In the genomic region with DNA sequence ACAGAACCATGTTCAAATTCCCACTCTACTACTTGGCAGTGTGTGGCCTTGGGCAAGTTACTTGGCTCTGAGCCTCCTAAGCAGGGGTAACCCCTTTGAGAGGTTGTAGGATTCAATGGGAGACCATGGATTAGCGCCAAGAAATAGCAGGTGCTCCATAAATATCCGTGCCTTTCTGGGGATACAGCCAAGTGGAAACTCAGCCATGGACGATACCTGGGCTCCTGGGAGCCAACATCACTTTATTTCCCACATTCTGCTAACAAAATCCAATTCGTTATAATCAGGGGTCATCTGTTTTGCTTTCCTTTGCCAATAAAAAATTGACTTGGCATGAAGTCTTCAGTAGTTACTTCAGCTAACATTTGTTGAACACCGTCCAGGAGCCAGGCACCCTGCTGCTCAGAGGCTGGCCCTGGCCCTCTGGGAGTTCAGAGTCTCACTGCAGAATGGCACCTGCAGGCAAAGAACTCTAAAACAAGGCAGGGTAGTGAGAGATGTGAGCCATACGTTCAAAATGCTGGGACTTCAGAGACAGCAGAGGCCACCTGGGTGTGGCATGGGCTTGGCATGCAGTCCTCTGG, we compare ENCODE assay signal across 15 cellular contexts. TPM values are rescaled to one million over a fixed set of nuclear protein-coding genes. Genes with fewer than 3 reads are reported as not detected.
DNase-seq lines count a peak whose midpoint lies in the region; ATAC-seq, FAIRE-seq and TF ChIP-seq lines count a peak whose summit lies in the region.
"Had no signal": no experiment of that assay in that cellular context is flagged by ENCODE, and none has a peak within 500 bp of the region (broad histone marks: within the 10 kb centered on the region; RNA-seq: fewer than 3 reads in every experiment).

No MANE protein-coding gene starts in this region.

- ATAC-seq in Right ventricle myocardium superior (ENCODE audit: poor library complexity) (peak; percentile 70), upper lobe of right lung (no peak), HG02852 (IDR thresholded peaks at IDR 0.05; ENCODE audit: unreplicated experiment) (no peak)
- ATAC-seq: activated naive CD4-positive, alpha-beta T cell treated with anti-CD3 and anti-CD28 coated beads, Interleukin-2, amount 50 U/mL, for 72 hours; foreskin keratinocyte had no signal

- FAIRE-seq in GM12892 (lab: Jason Lieb, UNC) = no peak

- TF ChIP-seq CTCF in right atrium auricular region (IDR thresholded peaks at IDR 0.05) = no peak
- TF ChIP-seq CTCF in Peyer's patch (IDR thresholded peaks at IDR 0.05) = no peak
- no peak for TF ChIP-seq CTCF in upper lobe of right lung (IDR thresholded peaks at IDR 0.05)

- H3K9me3 ChIP-seq in right atrium auricular region = no peaks in the 10 kb centered on the region
- no peaks in the 10 kb centered on the region for H3K9me3 ChIP-seq in Peyer's patch
- no peaks in the 10 kb centered on the region for H3K9me3 ChIP-seq in upper lobe of right lung

- H3K36me3 ChIP-seq in right atrium auricular region = no peaks in the 10 kb centered on the region
- no peaks in the 10 kb centered on the region for H3K36me3 ChIP-seq in Peyer's patch
- no peaks in the 10 kb centered on the region for H3K36me3 ChIP-seq in upper lobe of right lung

- peaks cover 0 to 2% of the 10 kb centered on the region in 2 donors for H3K4me1 ChIP-seq in right atrium auricular region
- H3K4me1 ChIP-seq in Peyer's patch = peaks cover 0 to 2% (median 0%) of the 10 kb centered on the region in 4 donors
- H3K4me1 ChIP-seq in upper lobe of right lung = no peaks in the 10 kb centered on the region
- H3K4me1 ChIP-seq: foreskin keratinocyte had no signal

- peak; percentile 34 for DNase-seq in Right ventricle myocardium superior
- no peak for DNase-seq in right atrium auricular region (ENCODE audit: low spot score)
- peak; percentile 89 for DNase-seq in NCI-H2029 (lab: John Stamatoyannopoulos, UW)
- peak in 2 of 3 donors; percentile 58 to 60 for DNase-seq in Peyer's patch
- DNase-seq in upper lobe of right lung = no peak
- DNase-seq in iPS-NIHi7 (ENCODE audit: extremely low spot score) = no peak
- no peak for DNase-seq in GM12892 (ENCODE audit: insufficient read length)
- DNase-seq: caudate nucleus, foreskin keratinocyte, HCEC 1CT, mesendoderm had no signal

- intact Hi-C loops in Right ventricle myocardium superior (cut with DNase I) = no loop called here
- intact Hi-C loops in upper lobe of right lung (cut with DNase I) = no loop called here

- H3K27me3 ChIP-seq in right atrium auricular region = no peaks in the 10 kb centered on the region
- no peaks in the 10 kb centered on the region for H3K27me3 ChIP-seq in Peyer's patch
- H3K27me3 ChIP-seq in upper lobe of right lung = no peaks in the 10 kb centered on the region
- H3K27me3 ChIP-seq: foreskin keratinocyte had no signal

- no peak overlapping the region for H3K4me3 ChIP-seq in right atrium auricular region
- no peak overlapping the region for H3K4me3 ChIP-seq in Peyer's patch
- no peak overlapping the region for H3K4me3 ChIP-seq in upper lobe of right lung
- H3K4me3 ChIP-seq: smooth muscle cell had no signal

- H3K27ac ChIP-seq in right atrium auricular region (no peak overlapping the region), Peyer's patch (peak overlapping the region in 2 of 4 donors; percentile 48 to 61), upper lobe of right lung (peak overlapping the region; percentile 6)
- H3K27ac ChIP-seq: foreskin keratinocyte had no signal

- TF ChIP-seq POLR2A in Peyer's patch (IDR thresholded peaks at IDR 0.05) (no peak), GM12892 (IDR thresholded peaks at IDR 0.05; ENCODE audit: low read depth, low read length) (no peak)

RNA-seq across cellular contexts. Expression of gene ZDHHC19, which starts 42.3 kb away (rescaled TPM):
- total RNA-seq in Right ventricle myocardium superior (not detected), right atrium auricular region (not detected), Peyer's patch (not detected), upper lobe of right lung (not detected)
- not detected for polyA plus RNA-seq in GM12892 (2012; ENCODE audit: missing spikeins)
- total RNA-seq: activated naive CD4-positive, alpha-beta T cell treated with anti-CD3 and anti-CD28 coated beads, Interleukin-2, amount 50 U/mL, for 72 hours; foreskin keratinocyte; smooth muscle cell; subcutaneous adipose tissue had no signal
- polyA plus RNA-seq: foreskin keratinocyte, smooth muscle cell had no signal

RNA-seq across cellular contexts. Expression of gene SLC51A, which starts 47.4 kb away (rescaled TPM):
- not detected for total RNA-seq in Right ventricle myocardium superior
- total RNA-seq in right atrium auricular region = under 1 TPM in 1 of 2 donors, not detected in 1; 0.35 TPM
- 100 to 1,000 TPM in 3 of 4 donors, 10 to 100 TPM in 1; 25.6 to 284 (median 204) TPM for total RNA-seq in Peyer's patch
- not detected for total RNA-seq in upper lobe of right lung
- 1.7 TPM for polyA plus RNA-seq in GM12892 (2012; ENCODE audit: missing spikeins)
- total RNA-seq: activated naive CD4-positive, alpha-beta T cell treated with anti-CD3 and anti-CD28 coated beads, Interleukin-2, amount 50 U/mL, for 72 hours; foreskin keratinocyte; smooth muscle cell; subcutaneous adipose tissue had no signal
- polyA plus RNA-seq: foreskin keratinocyte had no signal

Comparison
In these comparisons a context has a peak if more than half of its experiments do, and no peak if none do; other contexts are left out.
1. DNase-seq: peak in Right ventricle myocardium superior (single experiment), NCI-H2029 (single experiment) and Peyer's patch (2 of 3); none in right atrium auricular region (single experiment), upper lobe of right lung (single experiment), iPS-NIHi7 (single experiment) and GM12892 (single experiment).
2. RNA of gene SLC51A, which starts 47.4 kb away (total RNA-seq): 25.6 to 284 TPM in Peyer's patch; 0.35 TPM in right atrium auricular region, not detected in upper lobe of right lung (single experiment) and not detected in Right ventricle myocardium superior (single experiment); every median in the first group is over 10 times any median in the second.